1 cellular context compared by ENCODE assay signal in genomic region chr3:192727032-192727847, GRCh38.
TF ChIP-seq lines count a peak whose summit lies in the region.

FGF12 (minus strand) TSS chr3:192727541.

TF ChIP-seq in H1, 55 proteins besides CTCF, POLR2A, EP300 and RAD21 (continued from another document):
- TF ChIP-seq ATF2 (IDR thresholded peaks at IDR 0.05; ENCODE audit: low read length) (peak; percentile 64; the same call in 1 of the 2 replicates), BACH1 (IDR thresholded peaks at IDR 0.05; ENCODE audit: low read length) (no peak), POLR2AphosphoS5 (IDR thresholded peaks at IDR 0.05; ENCODE audit: low read depth, low read length) (no peak), EGR1 (IDR thresholded peaks at IDR 0.05; ENCODE audit: borderline replicate concordance, low read depth, low read length) (0 out of 2 replicates have a peak, but pooled peaks have one; percentile 19), MAX (IDR thresholded peaks at IDR 0.05) (peak; percentile 40), TCF12 (IDR thresholded peaks at IDR 0.05; ENCODE audit: low read depth, low read length) (no peak), SAP30 (IDR thresholded peaks at IDR 0.05; ENCODE audit: insufficient read depth, insufficient replicate concordance, low read length) (peak; percentile 95), SIN3A (conservative IDR thresholded peaks at IDR 0.05 in 1 of 2, IDR thresholded peaks at IDR 0.05 in 1 of 2; ENCODE audit: low read depth in 1 of 2, low read length in 2 of 2) (peak; percentile 98 to 99), ASH2L (IDR thresholded peaks at IDR 0.05; ENCODE audit: low read length) (no peak), TEAD4 (IDR thresholded peaks at IDR 0.05; ENCODE audit: low read depth, low read length) (0 out of 2 replicates have a peak, but pooled peaks have one; percentile 9), TAF1 (IDR thresholded peaks at IDR 0.05; ENCODE audit: low read depth, low read length) (no peak), HDAC2 (IDR thresholded peaks at IDR 0.05; ENCODE audit: borderline replicate concordance in 1 of 2, low read depth in 2 of 2, low read length in 2 of 2) (peak; percentile 72 to 89; a peak in 2 of 4 replicates), KDM4A (IDR thresholded peaks at IDR 0.05; ENCODE audit: low read depth, low read length, severe bottlenecking) (peak; percentile 46), GABPA (IDR thresholded peaks at IDR 0.05; ENCODE audit: borderline replicate concordance, insufficient read depth, low read length) (no peak), NRF1 (IDR thresholded peaks at IDR 0.05; ENCODE audit: low read depth, low read length) (peak; percentile 84), CREB1 (IDR thresholded peaks at IDR 0.05) (peak; percentile 5; the same call in 1 of the 2 replicates)
